ENCODE assay signal across 21 cellular contexts in genomic region chr15:71357357-71357756, GRCh38.
DNase-seq lines count a peak whose midpoint lies in the region; ATAC-seq and TF ChIP-seq lines count a peak whose summit lies in the region.
"Had no signal": no experiment of that assay in that cellular context is flagged by ENCODE, and none has a peak within 500 bp of the region (broad histone marks: within the 10 kb centered on the region; RNA-seq: fewer than 3 reads in every experiment).

No MANE protein-coding gene starts in this region.

- H4K91ac ChIP-seq in H9 (ENCODE audit: insufficient read length, low read depth, low read length) = no peak overlapping the region

- ATAC-seq in heart right ventricle = peak; percentile 68 to 88 (median 81)
- ATAC-seq: activated CD8-positive, alpha-beta T cell treated with anti-CD3 and anti-CD28 coated beads for 36 hours; CD8-positive, alpha-beta T cell; naive thymus-derived CD4-positive, alpha-beta T cell had no signal

- peaks cover 16 to 24% of the 10 kb centered on the region in 2 experiments for H3K4me1 Mint-ChIP-seq in H9

- H3K27ac ChIP-seq in H9 (ENCODE audit: insufficient read length, low read depth, low read length) = no peak overlapping the region
- H3K27ac ChIP-seq in SJCRH30 = no peak overlapping the region; the same call in 1 of the 2 replicates
- H3K27ac ChIP-seq in heart right ventricle = peak overlapping the region in 8 of 10 donors; percentile 2 to 71 (median 44)
- H3K27ac ChIP-seq in prostate gland = no peak overlapping the region
- H3K27ac ChIP-seq: SK-N-MC, vagina had no signal

- intact Hi-C loops in heart right ventricle (cut with DNase I) (loop anchor here in 1 of 10 donors (5.0 kb wide), 1 partner anchor 240 kb away; the partner anchor contains the start of gene THSD4), prostate gland (cut with DNase I) (no loop called here)

- H3K4me1 ChIP-seq in H9 (ENCODE audit: insufficient read depth, low read length) (no peaks in the 10 kb centered on the region), SJCRH30 (peaks cover 25% of the 10 kb centered on the region), heart right ventricle (peaks cover 10 to 43% (median 23%) of the 10 kb centered on the region in 9 donors), prostate gland (replicated peaks) (no peaks in the 10 kb centered on the region)

- DNase-seq in H9 = no peak
- peak; percentile 82 to 89 for DNase-seq in SJCRH30
- DNase-seq in heart right ventricle = peak; percentile 60 to 61
- peak; percentile 24 for DNase-seq in prostate gland (ENCODE audit: low spot score)
- no peak for DNase-seq in NCI-H2227 treated with DMSO at 0.1 percent for 48 hours (lab: John Stamatoyannopoulos, UW)
- DNase-seq in cortex of kidney (lab: John Stamatoyannopoulos, UW) = no peak
- no peak for DNase-seq in NK-92 (lab: John Stamatoyannopoulos, UW; ENCODE audit: unreplicated experiment)
- no peak for DNase-seq in OCI-M2 (lab: John Stamatoyannopoulos, UW; ENCODE audit: unreplicated experiment)
- DNase-seq: activated CD8-positive, alpha-beta T cell treated with anti-CD3 and anti-CD28 coated beads for 36 hours; activated naive CD8-positive, alpha-beta T cell treated with anti-CD3 and anti-CD28 coated beads for 36 hours; activated T-cell treated with anti-CD3 and anti-CD28 coated beads, Interleukin-2, amount 50 U/mL, for 48 hours; CD8-positive, alpha-beta T cell; effector CD4-positive, alpha-beta T cell; EL; Karpas-422; naive thymus-derived CD4-positive, alpha-beta T cell; NCI-H345; stimulated activated CD4-positive, alpha-beta T cell treated with anti-CD3 and anti-CD28 coated beads, Interleukin-12 subunit alpha, Interleukin-12 subunit beta, amount 100 ng/mL, for 4 hours; stimulated activated naive CD4-positive, alpha-beta T cell treated with Interleukin-2 at 50 U/mL for 16 hours had no signal

- no peaks in the 10 kb centered on the region for H3K36me3 ChIP-seq in SJCRH30
- no peaks in the 10 kb centered on the region for H3K36me3 ChIP-seq in heart right ventricle
- no peaks in the 10 kb centered on the region for H3K36me3 ChIP-seq in prostate gland
- H3K36me3 ChIP-seq: vagina had no signal

- H3K27me3 ChIP-seq in H9 (ENCODE audit: insufficient read depth, low read length) (no peaks in the 10 kb centered on the region), SJCRH30 (no peaks in the 10 kb centered on the region), heart right ventricle (no peaks in the 10 kb centered on the region), prostate gland (replicated peaks; ENCODE audit: insufficient read depth) (no peaks in the 10 kb centered on the region)
- H3K27me3 ChIP-seq: vagina had no signal

- H3K4ac ChIP-seq in H9 (ENCODE audit: low read depth, low read length) = no peak overlapping the region

- H4K5ac ChIP-seq in H9 (ENCODE audit: insufficient read length, low read depth, low read length) = no peak overlapping the region

- no peaks in the 10 kb centered on the region for H3K79me1 ChIP-seq in H9 (ENCODE audit: insufficient read depth, low read depth, low read length, poor library complexity, severe bottlenecking)

- no peak overlapping the region for H2AK5ac ChIP-seq in H9 (ENCODE audit: insufficient read length, low read length)

- no peak overlapping the region for H4K8ac ChIP-seq in H9 (replicated peaks; ENCODE audit: insufficient read length, low read depth, low read length)

- no peaks in the 10 kb centered on the region for H3K9me3 Mint-ChIP-seq in H9
- H3K9me3 Mint-ChIP-seq: activated CD8-positive, alpha-beta T cell treated with anti-CD3 and anti-CD28 coated beads for 36 hours; activated naive CD8-positive, alpha-beta T cell treated with anti-CD3 and anti-CD28 coated beads for 36 hours; CD8-positive, alpha-beta T cell had no signal

- H3K4me2 ChIP-seq in H9 (ENCODE audit: insufficient read depth, insufficient read length, low read length) = no peak overlapping the region

- peak overlapping the region in 1 of 3 experiments; percentile 85; a peak in 1 of 7 replicates for H3K27ac Mint-ChIP-seq in H9
- H3K27ac Mint-ChIP-seq: activated CD8-positive, alpha-beta T cell treated with anti-CD3 and anti-CD28 coated beads for 36 hours; activated naive CD8-positive, alpha-beta T cell treated with anti-CD3 and anti-CD28 coated beads for 36 hours; CD8-positive, alpha-beta T cell; naive thymus-derived CD4-positive, alpha-beta T cell had no signal

- H2BK12ac ChIP-seq in H9 (ENCODE audit: insufficient read length, low read depth, low read length) = no peak overlapping the region

- no peaks in the 10 kb centered on the region; a peak in 1 of 7 replicates for H3K36me3 Mint-ChIP-seq in H9 (ENCODE audit: insufficient read depth in 1 of 3, low read depth in 3 of 3)
- H3K36me3 Mint-ChIP-seq: activated naive CD8-positive, alpha-beta T cell treated with anti-CD3 and anti-CD28 coated beads for 36 hours; CD8-positive, alpha-beta T cell; naive thymus-derived CD4-positive, alpha-beta T cell had no signal

- no peak overlapping the region for H3K18ac ChIP-seq in H9 (ENCODE audit: insufficient read length, low read depth, low read length)

- no peak overlapping the region for H3K23ac ChIP-seq in H9 (ENCODE audit: insufficient read length, low read depth, low read length)

- H3K9ac ChIP-seq in H9 (ENCODE audit: extremely low read depth, insufficient read length, low read length) = no peak overlapping the region

- no peak overlapping the region for H2BK120ac ChIP-seq in H9 (ENCODE audit: low read depth, low read length, poor library complexity, severe bottlenecking)

- H2BK15ac ChIP-seq in H9 (ENCODE audit: low read depth, low read length) = no peak overlapping the region

- H3K4me3 ChIP-seq in SJCRH30 (no peak overlapping the region), heart right ventricle (no peak overlapping the region), prostate gland (no peak overlapping the region)
- H3K4me3 ChIP-seq: SK-N-MC, vagina had no signal

- WGBS in H9 (ENCODE audit: extremely low coverage, insufficient read length, low lambda C conversion rate) = no CpG with 5 or more reads among the region's 8 CpGs
- 8 to 10% methylated on average over 8 of the region's 8 CpGs for WGBS in heart right ventricle, 2 donors
- 21% methylated on average over 8 of the region's 8 CpGs for WGBS in prostate gland

- H3K56ac ChIP-seq in H9 (ENCODE audit: insufficient read length, low read depth, low read length) = no peak overlapping the region

- H2AFZ ChIP-seq in H9 (ENCODE audit: low read length) = no peak overlapping the region

- no peaks in the 10 kb centered on the region for H3K27me3 Mint-ChIP-seq in H9 (ENCODE audit: low read depth)

- H3K4me3 Mint-ChIP-seq in H9 = no peak overlapping the region
- H3K4me3 Mint-ChIP-seq: activated CD8-positive, alpha-beta T cell treated with anti-CD3 and anti-CD28 coated beads for 36 hours; activated naive CD8-positive, alpha-beta T cell treated with anti-CD3 and anti-CD28 coated beads for 36 hours; CD8-positive, alpha-beta T cell; naive thymus-derived CD4-positive, alpha-beta T cell had no signal

- no peaks in the 10 kb centered on the region for H3K79me2 ChIP-seq in H9 (ENCODE audit: insufficient read depth, low read length)

- TF ChIP-seq POLR2A in prostate gland (IDR thresholded peaks at IDR 0.05) = no peak

- H3K9me3 ChIP-seq in H9 (ENCODE audit: control insufficient read depth, low read depth, low read length) (no peaks in the 10 kb centered on the region), SJCRH30 (replicated peaks) (no peaks in the 10 kb centered on the region), heart right ventricle (no peaks in the 10 kb centered on the region), prostate gland (no peaks in the 10 kb centered on the region)
- H3K9me3 ChIP-seq: vagina had no signal

- H4K20me1 ChIP-seq in H9 (ENCODE audit: control insufficient read depth, insufficient read depth, insufficient read length) = no peaks in the 10 kb centered on the region

- no peak overlapping the region for H3T11ph ChIP-seq in H9 (ENCODE audit: low read length)

- H2BK5ac ChIP-seq in H9 (ENCODE audit: insufficient read length, low read length) = no peak overlapping the region

- H2BK20ac ChIP-seq in H9 (ENCODE audit: low read depth, low read length, poor library complexity, severe bottlenecking) = no peak overlapping the region

- H3K23me2 ChIP-seq in H9 (ENCODE audit: insufficient read length, low read depth, low read length, poor library complexity, severe bottlenecking) = no peaks in the 10 kb centered on the region

- peak overlapping the region; percentile 6; the same call in 1 of the 2 replicates for H3K14ac ChIP-seq in H9 (ENCODE audit: insufficient read depth, low read length)

- no peak for TF ChIP-seq CTCF in H9 (conservative IDR thresholded peaks at IDR 0.05)
- TF ChIP-seq CTCF in heart right ventricle (IDR thresholded peaks at IDR 0.05) = no peak
- no peak for TF ChIP-seq CTCF in prostate gland (IDR thresholded peaks at IDR 0.05)

Comparison
In these comparisons a context has a peak if more than half of its experiments do, and no peak if none do; other contexts are left out.
1. DNase-seq: peak in SJCRH30 (2 of 2), heart right ventricle (2 of 2) and prostate gland (single experiment); none in H9 (single experiment), NCI-H2227 treated with DMSO at 0.1 percent for 48 hours (single experiment), cortex of kidney (single experiment), NK-92 (single experiment) and OCI-M2 (single experiment).
2. H3K27ac ChIP-seq: peak in heart right ventricle (8 of 10); none in H9 (single experiment), SJCRH30 (single experiment) and prostate gland (0 of 2).